In genomic region chr15:74856537-74856936, GRCh38 we compare ENCODE assay signal across 1 cellular context.
TF ChIP-seq lines count a peak whose summit lies in the region.

No MANE protein-coding gene starts in this region.

TF ChIP-seq in GM12878, 131 proteins besides CTCF, POLR2A, EP300 and RAD21:
- TF ChIP-seq HDGF (IDR thresholded peaks at IDR 0.05): no peak
- TF ChIP-seq BRCA1 (IDR thresholded peaks at IDR 0.05; ENCODE audit: low read depth, low read length): no peak
- no peak for TF ChIP-seq CEBPZ (IDR thresholded peaks at IDR 0.05; ENCODE audit: low read depth, low read length)
- no peak for TF ChIP-seq SIN3A (IDR thresholded peaks at IDR 0.05; ENCODE audit: low read depth, low read length)
- TF ChIP-seq IKZF1 (conservative IDR thresholded peaks at IDR 0.05): no peak
- TF ChIP-seq BHLHE40 (IDR thresholded peaks at IDR 0.05; ENCODE audit: borderline replicate concordance in 1 of 2, low read depth in 2 of 2, low read length in 1 of 2): no peak
- no peak for TF ChIP-seq RB1 (IDR thresholded peaks at IDR 0.05; ENCODE audit: borderline replicate concordance)
- no peak for TF ChIP-seq ZZZ3 (IDR thresholded peaks at IDR 0.05; ENCODE audit: control insufficient read depth, insufficient read length, low read depth)
- no peak for TF ChIP-seq MAX (IDR thresholded peaks at IDR 0.05; ENCODE audit: low read depth, low read length)
